In the genomic region with DNA sequence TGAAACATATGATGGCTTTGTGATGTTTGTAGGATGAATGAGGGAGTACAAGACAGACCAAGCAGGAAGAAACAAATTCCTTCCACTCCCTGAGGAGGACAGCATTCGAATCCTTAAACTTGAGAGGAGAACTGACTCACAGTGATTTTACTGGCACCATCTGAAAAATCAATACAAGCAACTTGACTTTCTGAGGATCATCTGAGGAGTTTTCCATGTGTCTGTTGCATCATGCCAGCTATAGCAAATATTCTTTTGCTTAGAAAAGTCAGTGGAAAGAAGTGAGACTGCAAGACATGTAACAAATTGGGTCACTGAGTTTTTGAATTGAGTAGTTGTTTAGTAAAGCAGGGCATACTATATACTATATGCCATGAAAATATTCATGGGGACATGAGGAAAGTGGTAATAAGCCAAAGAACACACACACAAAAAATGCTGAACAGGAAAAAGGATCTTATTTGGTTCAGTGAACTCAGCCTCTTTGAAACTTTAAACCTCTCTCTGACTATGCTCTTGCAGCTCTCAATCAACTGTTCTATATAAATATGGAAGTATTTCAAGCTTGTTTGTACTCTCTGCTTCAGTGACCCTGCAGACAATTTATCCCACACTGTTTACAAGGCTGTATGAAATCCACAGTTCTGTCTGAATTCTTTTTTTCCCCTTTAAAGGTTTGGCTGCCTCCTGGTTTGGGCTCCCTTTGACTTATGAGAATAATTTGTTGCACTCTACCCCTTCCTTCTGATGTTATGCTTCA, we compare ENCODE assay signal across 18 cellular contexts. TPM values are rescaled to one million over a fixed set of nuclear protein-coding genes. Genes with fewer than 3 reads are reported as not detected.
"Had no signal": no experiment of that assay in that cellular context is flagged by ENCODE, and none has a peak within 500 bp of the region (broad histone marks: within the 10 kb centered on the region; RNA-seq: fewer than 3 reads in every experiment).

No MANE protein-coding gene starts in this region.

- H3K36me3 ChIP-seq: cardiac muscle cell, pancreas, tibial artery, uterus had no signal

- H3K4me1 ChIP-seq: pancreas, uterus had no signal

- H3K9me3 ChIP-seq: pancreas, tibial artery, uterus had no signal

- H3K4me3 ChIP-seq: cardiac muscle cell, hepatocyte, pancreas, tibial artery, uterus had no signal

- H3K36me3 Mint-ChIP-seq: stimulated activated effector memory CD8-positive, alpha-beta T cell treated with anti-CD3 and anti-CD28 coated beads, Interleukin-12 subunit alpha, Interleukin-12 subunit beta, amount 100 ng/mL, for 72 hours had no signal

- H3K27ac ChIP-seq: cardiac muscle cell, hepatocyte, pancreas, tibial artery, uterus had no signal

- H3K4me3 Mint-ChIP-seq: activated CD4-positive, alpha-beta T cell treated with anti-CD3 and anti-CD28 coated beads, Interleukin-2, amount 10 ng/mL, durations not matched to agents 7 days and 5 days; stimulated activated effector memory CD8-positive, alpha-beta T cell treated with anti-CD3 and anti-CD28 coated beads, Interleukin-12 subunit alpha, Interleukin-12 subunit beta, amount 100 ng/mL, for 72 hours; T-helper 2 cell treated with Interferon-gamma antibody and Interleukin-4, amounts not matched to agents 5 μg/mL and 100 μg/mL, for 36 hours had no signal

- H3K27ac Mint-ChIP-seq: activated CD4-positive, alpha-beta T cell treated with anti-CD3 and anti-CD28 coated beads, Interleukin-2, amount 10 ng/mL, durations not matched to agents 7 days and 5 days; stimulated activated effector memory CD8-positive, alpha-beta T cell treated with anti-CD3 and anti-CD28 coated beads, Interleukin-12 subunit alpha, Interleukin-12 subunit beta, amount 100 ng/mL, for 72 hours; T-helper 2 cell treated with Interferon-gamma antibody and Interleukin-4, amounts not matched to agents 5 μg/mL and 100 μg/mL, for 36 hours had no signal

- DNase-seq: activated CD4-positive, alpha-beta T cell treated with anti-CD3 and anti-CD28 coated beads, Interleukin-2, amount 10 ng/mL, durations not matched to agents 7 days and 5 days; activated CD4-positive, CD25-positive, alpha-beta regulatory T cell; activated CD8-positive, alpha-beta memory T cell treated with anti-CD3 and anti-CD28 coated beads for 24 hours; activated naive CD4-positive, alpha-beta T cell; aorta; kidney; pancreas; retina; tibial artery; uterus had no signal

- H3K9me3 Mint-ChIP-seq: activated CD4-positive, alpha-beta T cell treated with anti-CD3 and anti-CD28 coated beads, Interleukin-2, amount 10 ng/mL, durations not matched to agents 7 days and 5 days; stimulated activated effector memory CD8-positive, alpha-beta T cell treated with anti-CD3 and anti-CD28 coated beads, Interleukin-12 subunit alpha, Interleukin-12 subunit beta, amount 100 ng/mL, for 72 hours; T-helper 2 cell treated with Interferon-gamma antibody and Interleukin-4, amounts not matched to agents 5 μg/mL and 100 μg/mL, for 36 hours had no signal

- H3K4me1 Mint-ChIP-seq: activated CD4-positive, alpha-beta T cell treated with anti-CD3 and anti-CD28 coated beads, Interleukin-2, amount 10 ng/mL, durations not matched to agents 7 days and 5 days; stimulated activated effector memory CD8-positive, alpha-beta T cell treated with anti-CD3 and anti-CD28 coated beads, Interleukin-12 subunit alpha, Interleukin-12 subunit beta, amount 100 ng/mL, for 72 hours had no signal

- H3K27me3 ChIP-seq: cardiac muscle cell, hepatocyte, pancreas, tibial artery, uterus had no signal

- ATAC-seq: esophagus mucosa; pancreas; stimulated activated effector memory CD8-positive, alpha-beta T cell treated with anti-CD3 and anti-CD28 coated beads, Interleukin-12 subunit alpha, Interleukin-12 subunit beta, amount 100 ng/mL, for 72 hours had no signal

RNA-seq across cellular contexts. Expression of gene SERTM1, which starts 35.5 kb away (rescaled TPM):
- total RNA-seq: activated CD4-positive, alpha-beta T cell treated with anti-CD3 and anti-CD28 coated beads, Interleukin-2, amount 10 ng/mL, durations not matched to agents 7 days and 5 days; esophagus mucosa; fibroblast of villous mesenchyme; hepatocyte; kidney; liver; myocyte had no signal
- polyA plus RNA-seq: liver had no signal
